14 cellular contexts compared by ENCODE assay signal in the genomic region with DNA sequence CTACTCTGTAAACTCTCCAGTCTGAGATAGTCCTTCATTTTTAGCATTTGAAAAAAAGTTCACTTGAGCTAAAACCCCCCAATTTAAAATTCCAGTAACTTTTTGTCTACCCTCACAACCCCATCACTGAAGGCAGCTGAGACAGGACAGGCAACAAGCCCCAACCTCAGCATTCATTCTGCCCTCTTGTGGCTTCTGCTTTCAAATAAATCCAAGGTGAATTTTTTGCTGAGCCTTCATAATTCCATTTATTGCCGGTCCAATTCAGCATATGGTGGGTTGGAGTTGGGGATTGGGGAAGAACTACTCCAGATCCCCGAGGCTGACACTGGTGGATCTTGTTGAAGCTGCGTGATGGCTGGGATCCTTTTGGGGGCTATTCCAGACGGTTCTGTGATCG.
DNase-seq lines count a peak whose midpoint lies in the region; ATAC-seq, FAIRE-seq and TF ChIP-seq lines count a peak whose summit lies in the region.
"Had no signal": no experiment of that assay in that cellular context is flagged by ENCODE, and none has a peak within 500 bp of the region (broad histone marks: within the 10 kb centered on the region; RNA-seq: fewer than 3 reads in every experiment).

No MANE protein-coding gene starts in this region.

- H3K4me2 ChIP-seq in A549, result no peak overlapping the region
- H3K4me2 ChIP-seq: BLaER1 had no signal

- 33% methylated on average over 5 of the region's 5 CpGs for WGBS in A549 (ENCODE audit: missing lambda C conversion rate)

- no peaks in the 10 kb centered on the region for H3K9me3 ChIP-seq in A549
- H3K9me3 ChIP-seq: BLaER1, tibial nerve had no signal

- TF ChIP-seq POLR2A in A549 (IDR thresholded peaks at IDR 0.05; ENCODE audit: low read length), result no peak

- no peaks in the 10 kb centered on the region for H3K4me1 ChIP-seq in A549
- H3K4me1 ChIP-seq: BLaER1, tibial nerve had no signal

- POLR2A ChIA-PET in A549 (lab: Yijun Ruan, JAX), result no interaction called here

- CTCF ChIA-PET in A549 (lab: Yijun Ruan, JAX), result interaction anchor here (0.8 to 1.5 kb wide), 5 partner anchors 9 to 58 kb away, joined by 3 to 6 read pairs (median 3); no protein-coding TSS in a partner anchor

- H3K27ac ChIP-seq in A549, result no peak overlapping the region
- no peak overlapping the region for H3K27ac ChIP-seq in brain microvascular endothelial cell
- H3K27ac ChIP-seq: BLaER1, tibial nerve had no signal

- H3K4me3 ChIP-seq in A549 (no peak overlapping the region), brain microvascular endothelial cell (ENCODE audit: low read depth, low read length) (no peak overlapping the region)
- H3K4me3 ChIP-seq: BLaER1, tibial nerve had no signal

- ATAC-seq in A549 (0 out of 6 replicates have a peak, but pooled peaks of 1 of the 2 experiments have one; percentile 42), left lobe of liver (peak; percentile 95)

- TF ChIP-seq CTCF in A549 (IDR thresholded peaks at IDR 0.05), result peak; percentile 35; the same call in 2 of the 3 replicates
- TF ChIP-seq CTCF in brain microvascular endothelial cell (IDR thresholded peaks at IDR 0.05; ENCODE audit: low read depth, low read length, missing control alignments), result peak; percentile 35
- no peak for TF ChIP-seq CTCF in D721Med (IDR thresholded peaks at IDR 0.05; ENCODE audit: insufficient read depth, missing control alignments)

- H3K36me3 ChIP-seq in brain microvascular endothelial cell (replicated peaks), result no peaks in the 10 kb centered on the region
- H3K36me3 ChIP-seq: BLaER1, tibial nerve had no signal

- FAIRE-seq in A549 (lab: Jason Lieb, UNC) (no peak), D721Med (lab: Jason Lieb, UNC) (no peak)
- FAIRE-seq: endometrium had no signal

- in situ Hi-C loops in brain microvascular endothelial cell (cut with HindIII; ENCODE audit: low pct_ligation_motif_present, low sequenced_read_pairs), result no loop called here

- TF ChIP-seq EP300 in A549 (IDR thresholded peaks at IDR 0.05), result no peak

- DNase-seq in A549 (ENCODE audit: low read depth in 1 of 2, low spot score in 1 of 2) (peak in 1 of 2 experiments; percentile 13), HT1080 (ENCODE audit: low read depth) (peak; percentile 8), brain microvascular endothelial cell (peak; percentile 10), left lobe of liver (ENCODE audit: low spot score) (no peak), NCI-H1417 treated with DMSO at 0.1 percent for 48 hours (lab: John Stamatoyannopoulos, UW) (no peak), D721Med (ENCODE audit: insufficient read length, low spot score) (no peak), AG08396 (ENCODE audit: low spot score) (no peak)
- DNase-seq in activated naive CD4-positive, alpha-beta T cell treated with Interleukin-2 at 50 U/mL for 16 hours, result no peak
- DNase-seq: islet precursor cell, NCI-H1694, RPMI8226 had no signal

- peaks cover 3% of the 10 kb centered on the region for H3K27me3 ChIP-seq in brain microvascular endothelial cell (replicated peaks)
- H3K27me3 ChIP-seq: BLaER1, tibial nerve had no signal

- TF ChIP-seq RAD21 in A549 (conservative IDR thresholded peaks at IDR 0.05 in 1 of 2, IDR thresholded peaks at IDR 0.05 in 1 of 2), result peak; percentile 45 to 46

TF ChIP-seq in A549, 52 proteins besides CTCF, POLR2A, EP300 and RAD21:
- TF ChIP-seq SREBF2 (IDR thresholded peaks at IDR 0.05) (no peak), SMC3 (IDR thresholded peaks at IDR 0.05) (peak; percentile 56), MAFK (IDR thresholded peaks at IDR 0.05; ENCODE audit: partially characterized antibody) (peak; percentile 95)

Comparison
In these comparisons a context has a peak if more than half of its experiments do, and no peak if none do; other contexts are left out.
1. DNase-seq: peak in HT1080 (single experiment) and brain microvascular endothelial cell (single experiment); none in left lobe of liver (single experiment), NCI-H1417 treated with DMSO at 0.1 percent for 48 hours (single experiment), activated naive CD4-positive, alpha-beta T cell treated with Interleukin-2 at 50 U/mL for 16 hours (single experiment), D721Med (single experiment) and AG08396 (single experiment).